In the genomic region with DNA sequence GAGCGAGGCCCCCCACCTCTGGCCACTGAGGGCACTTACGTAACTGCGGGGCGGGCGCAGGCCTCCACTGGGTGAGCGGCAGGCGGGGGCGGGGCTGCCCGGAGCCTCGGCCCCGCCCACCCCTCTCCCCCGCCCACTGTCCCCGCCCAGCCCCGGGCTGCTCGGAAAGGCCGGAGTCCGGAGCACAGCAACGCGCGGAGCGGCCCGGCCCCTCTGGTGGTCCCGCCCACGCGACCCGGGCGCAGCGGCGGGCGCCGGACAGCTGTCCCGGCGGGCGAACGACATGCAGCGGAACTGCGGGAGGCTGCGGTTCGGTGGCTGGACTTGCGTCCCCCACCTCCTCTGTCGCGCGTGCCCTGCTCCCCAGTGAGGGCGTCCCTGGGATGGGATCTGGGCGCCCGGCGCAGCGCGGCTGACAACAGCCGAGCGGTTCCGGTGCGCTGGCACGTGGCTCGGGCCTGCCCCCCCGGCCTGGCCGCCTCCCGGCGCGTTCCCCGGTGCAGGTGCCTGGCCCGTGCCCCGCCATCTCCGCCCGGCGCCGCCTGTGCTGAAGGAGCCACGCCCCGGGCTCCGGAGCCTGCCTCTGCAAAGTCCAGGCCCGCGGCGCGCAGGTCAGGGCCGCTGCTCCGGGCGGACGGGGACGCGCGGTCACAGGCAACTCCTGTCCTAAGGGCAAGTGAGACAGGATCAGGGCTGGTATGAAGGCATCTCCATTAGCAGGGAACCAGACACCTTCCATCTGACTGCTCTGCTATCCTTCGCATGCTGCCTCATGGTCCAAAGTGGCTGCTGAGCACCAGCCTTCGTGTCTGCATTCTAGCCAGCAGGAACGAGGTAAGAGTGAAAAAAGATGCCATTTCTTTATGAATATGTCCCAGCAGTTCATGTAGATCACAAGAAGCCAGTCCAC, we compare ENCODE assay signal across 1 cellular context.
TF ChIP-seq lines count a peak whose summit lies in the region.

No MANE protein-coding gene starts in this region.

TF ChIP-seq in HEK293, 187 proteins besides CTCF, POLR2A, EP300 and RAD21 (continued from another document):
- TF ChIP-seq, protein P1, sequence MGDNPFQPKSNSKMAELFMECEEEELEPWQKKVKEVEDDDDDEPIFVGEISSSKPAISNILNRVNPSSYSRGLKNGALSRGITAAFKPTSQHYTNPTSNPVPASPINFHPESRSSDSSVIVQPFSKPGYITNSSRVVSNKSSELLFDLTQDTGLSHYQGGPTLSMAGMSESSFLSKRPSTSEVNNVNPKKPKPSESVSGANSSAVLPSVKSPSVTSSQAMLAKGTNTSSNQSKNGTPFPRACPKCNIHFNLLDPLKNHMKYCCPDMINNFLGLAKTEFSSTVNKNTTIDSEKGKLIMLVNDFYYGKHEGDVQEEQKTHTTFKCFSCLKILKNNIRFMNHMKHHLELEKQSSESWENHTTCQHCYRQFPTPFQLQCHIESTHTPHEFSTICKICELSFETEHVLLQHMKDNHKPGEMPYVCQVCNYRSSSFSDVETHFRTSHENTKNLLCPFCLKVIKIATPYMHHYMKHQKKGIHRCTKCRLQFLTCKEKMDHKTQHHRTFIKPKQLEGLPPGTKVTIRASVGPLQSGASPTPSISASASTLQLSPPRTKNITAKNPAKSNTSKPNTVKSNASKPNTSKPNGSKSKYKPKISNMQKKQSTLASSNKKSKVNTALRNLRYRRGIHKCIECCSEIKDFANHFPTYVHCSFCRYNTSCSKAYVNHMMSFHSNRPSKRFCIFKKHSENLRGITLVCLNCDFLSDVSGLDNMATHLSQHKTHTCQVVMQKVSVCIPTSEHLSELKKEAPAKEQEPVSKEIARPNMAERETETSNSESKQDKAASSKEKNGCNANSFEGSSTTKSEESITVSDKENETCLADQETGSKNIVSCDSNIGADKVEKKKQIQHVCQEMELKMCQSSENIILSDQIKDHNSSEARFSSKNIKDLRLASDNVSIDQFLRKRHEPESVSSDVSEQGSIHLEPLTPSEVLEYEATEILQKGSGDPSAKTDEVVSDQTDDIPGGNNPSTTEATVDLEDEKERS (tag by site-specific recombination; IDR thresholded peaks at IDR 0.05): peak; percentile 90
- TF ChIP-seq SP2 (tag by site-specific recombination; IDR thresholded peaks at IDR 0.05) (0 out of 2 replicates have a peak, but pooled peaks have one; percentile 28), ZNF16 (tag by site-specific recombination; IDR thresholded peaks at IDR 0.05; ENCODE audit: low read depth) (no peak), ZFHX2 (tag by site-specific recombination; conservative IDR thresholded peaks at IDR 0.05) (peak; percentile 48), OSR2 (tag by site-specific recombination; IDR thresholded peaks at IDR 0.05) (no peak)
